In genomic region chr9:113756476-113757198, GRCh38 we compare ENCODE assay signal across 19 cellular contexts.
"Had no signal": no experiment of that assay in that cellular context is flagged by ENCODE, and none has a peak within 500 bp of the region (broad histone marks: within the 10 kb centered on the region; RNA-seq: fewer than 3 reads in every experiment).

No MANE protein-coding gene starts in this region.

- H3K36me3 ChIP-seq: brain microvascular endothelial cell, left lung, neutrophil had no signal

- H3K27ac ChIP-seq: brain microvascular endothelial cell, left lung, neutrophil, parathyroid adenoma had no signal

- H3K9me3 Mint-ChIP-seq: activated CD8-positive, alpha-beta T cell treated with anti-CD3 and anti-CD28 coated beads for 36 hours had no signal

- H3K4me3 Mint-ChIP-seq: activated B cell treated with CpG ODN at 0.5 μM for 24 hours; activated CD8-positive, alpha-beta T cell treated with anti-CD3 and anti-CD28 coated beads for 36 hours; activated naive CD8-positive, alpha-beta T cell treated with anti-CD3 and anti-CD28 coated beads for 36 hours; dendritic cell treated with granulocyte-macrophage colony-stimulating factor and Interleukin-4, amounts not matched to agents 40 ng/mL and 50 ng/mL, for 4 days; endodermal cell; memory B cell; naive thymus-derived CD4-positive, alpha-beta T cell; stimulated activated memory B cell treated with anti-CD40 and anti-IgM and Interleukin-4, amounts not matched to agents 10 μg/mL and 1 μg/mL and 100 μg/mL, for 72 hours had no signal

- H3K4me1 Mint-ChIP-seq: naive thymus-derived CD4-positive, alpha-beta T cell had no signal

- H3K79me2 ChIP-seq: parathyroid adenoma had no signal

- H3K4me1 ChIP-seq: left lung, parathyroid adenoma had no signal

- H3K9ac ChIP-seq: parathyroid adenoma had no signal

- H3K9me3 ChIP-seq: neutrophil had no signal

- H3K27me3 Mint-ChIP-seq: dendritic cell treated with granulocyte-macrophage colony-stimulating factor and Interleukin-4, amounts not matched to agents 40 ng/mL and 50 ng/mL, for 4 days had no signal

- H3K36me3 Mint-ChIP-seq: activated naive CD8-positive, alpha-beta T cell treated with anti-CD3 and anti-CD28 coated beads for 36 hours; stimulated activated memory B cell treated with anti-CD40 and anti-IgM and Interleukin-4, amounts not matched to agents 10 μg/mL and 1 μg/mL and 100 μg/mL, for 72 hours had no signal

- ATAC-seq: activated CD8-positive, alpha-beta T cell treated with anti-CD3 and anti-CD28 coated beads for 36 hours; left lung; mucosa of descending colon; naive thymus-derived CD4-positive, alpha-beta T cell; stimulated activated memory B cell treated with anti-CD40 and anti-IgM and Interleukin-4, amounts not matched to agents 10 μg/mL and 1 μg/mL and 100 μg/mL, for 72 hours had no signal

- H3K27ac Mint-ChIP-seq: activated B cell treated with CpG ODN at 0.5 μM for 24 hours; activated CD8-positive, alpha-beta T cell treated with anti-CD3 and anti-CD28 coated beads for 36 hours; activated naive CD8-positive, alpha-beta T cell treated with anti-CD3 and anti-CD28 coated beads for 36 hours; dendritic cell treated with granulocyte-macrophage colony-stimulating factor and Interleukin-4, amounts not matched to agents 40 ng/mL and 50 ng/mL, for 4 days; endodermal cell; memory B cell; naive thymus-derived CD4-positive, alpha-beta T cell; stimulated activated memory B cell treated with anti-CD40 and anti-IgM and Interleukin-4, amounts not matched to agents 10 μg/mL and 1 μg/mL and 100 μg/mL, for 72 hours had no signal

- H3K4me3 ChIP-seq: left lung, mucosa of descending colon had no signal

- DNase-seq: activated B cell treated with CpG ODN at 0.5 μM for 24 hours; activated CD4-positive, alpha-beta T cell treated with anti-CD3 and anti-CD28 coated beads for 48 hours; activated CD8-positive, alpha-beta memory T cell treated with anti-CD3 and anti-CD28 coated beads, Interleukin-2, amount 50 U/mL, for 4 hours; activated CD8-positive, alpha-beta T cell treated with anti-CD3 and anti-CD28 coated beads for 36 hours; activated naive CD8-positive, alpha-beta T cell treated with anti-CD3 and anti-CD28 coated beads for 36 hours; brain microvascular endothelial cell; endodermal cell; hypothalamus; kidney; left lung; mucosa of descending colon; naive thymus-derived CD4-positive, alpha-beta T cell; stimulated activated CD4-positive, alpha-beta T cell treated with anti-CD3 and anti-CD28 coated beads, Interleukin-12 subunit alpha, Interleukin-12 subunit beta, amount 100 ng/mL, for 4 hours; T-helper 2 cell had no signal

- H2AFZ ChIP-seq: parathyroid adenoma had no signal

- H3K27me3 ChIP-seq: brain microvascular endothelial cell had no signal
